ENCODE assay signal across 1 cellular context in the genomic region with DNA sequence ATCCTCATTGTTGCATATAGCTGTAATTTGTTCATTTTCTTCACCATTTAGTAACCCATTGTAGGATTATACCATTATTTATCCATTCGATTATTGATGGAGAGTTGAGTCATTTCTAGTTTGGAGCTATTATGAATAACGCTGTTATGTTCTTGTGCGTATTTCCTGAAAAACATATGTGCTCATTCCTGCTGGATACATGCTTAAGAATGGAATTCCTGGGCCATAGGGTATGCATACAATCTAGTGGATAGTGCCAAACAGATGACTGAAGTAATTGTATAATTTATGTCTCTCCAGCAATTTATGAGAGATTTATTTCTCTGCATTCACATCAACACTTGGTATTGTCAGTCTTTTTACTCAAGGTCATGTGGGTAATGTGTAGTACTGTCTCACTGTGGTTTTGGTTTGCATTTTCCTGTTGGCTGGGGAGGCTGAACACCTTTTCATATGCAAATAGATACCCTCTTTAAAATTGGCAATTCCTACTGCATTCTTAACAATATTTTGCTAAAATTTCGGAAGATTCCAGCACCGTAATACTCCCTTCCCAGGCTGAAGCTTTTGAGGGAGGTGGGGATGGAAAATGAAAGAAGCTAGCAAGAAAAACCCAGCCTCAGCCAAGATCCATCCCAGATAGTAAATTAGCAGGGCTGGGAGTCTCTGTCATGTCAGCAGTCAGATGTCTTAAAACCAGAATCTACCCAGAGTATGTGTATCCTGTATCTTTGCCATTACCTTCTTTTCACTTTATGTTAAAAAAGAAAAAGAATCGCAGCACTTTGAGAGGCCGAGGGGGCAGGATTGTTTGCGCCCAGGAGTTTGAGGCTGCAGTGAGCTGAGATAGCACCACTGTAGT.
TF ChIP-seq lines count a peak whose summit lies in the region.

No MANE protein-coding gene starts in this region.

TF ChIP-seq in neural cell, 6 proteins besides CTCF, POLR2A, EP300 and RAD21 (continued from another document):
- TF ChIP-seq, protein P1, sequence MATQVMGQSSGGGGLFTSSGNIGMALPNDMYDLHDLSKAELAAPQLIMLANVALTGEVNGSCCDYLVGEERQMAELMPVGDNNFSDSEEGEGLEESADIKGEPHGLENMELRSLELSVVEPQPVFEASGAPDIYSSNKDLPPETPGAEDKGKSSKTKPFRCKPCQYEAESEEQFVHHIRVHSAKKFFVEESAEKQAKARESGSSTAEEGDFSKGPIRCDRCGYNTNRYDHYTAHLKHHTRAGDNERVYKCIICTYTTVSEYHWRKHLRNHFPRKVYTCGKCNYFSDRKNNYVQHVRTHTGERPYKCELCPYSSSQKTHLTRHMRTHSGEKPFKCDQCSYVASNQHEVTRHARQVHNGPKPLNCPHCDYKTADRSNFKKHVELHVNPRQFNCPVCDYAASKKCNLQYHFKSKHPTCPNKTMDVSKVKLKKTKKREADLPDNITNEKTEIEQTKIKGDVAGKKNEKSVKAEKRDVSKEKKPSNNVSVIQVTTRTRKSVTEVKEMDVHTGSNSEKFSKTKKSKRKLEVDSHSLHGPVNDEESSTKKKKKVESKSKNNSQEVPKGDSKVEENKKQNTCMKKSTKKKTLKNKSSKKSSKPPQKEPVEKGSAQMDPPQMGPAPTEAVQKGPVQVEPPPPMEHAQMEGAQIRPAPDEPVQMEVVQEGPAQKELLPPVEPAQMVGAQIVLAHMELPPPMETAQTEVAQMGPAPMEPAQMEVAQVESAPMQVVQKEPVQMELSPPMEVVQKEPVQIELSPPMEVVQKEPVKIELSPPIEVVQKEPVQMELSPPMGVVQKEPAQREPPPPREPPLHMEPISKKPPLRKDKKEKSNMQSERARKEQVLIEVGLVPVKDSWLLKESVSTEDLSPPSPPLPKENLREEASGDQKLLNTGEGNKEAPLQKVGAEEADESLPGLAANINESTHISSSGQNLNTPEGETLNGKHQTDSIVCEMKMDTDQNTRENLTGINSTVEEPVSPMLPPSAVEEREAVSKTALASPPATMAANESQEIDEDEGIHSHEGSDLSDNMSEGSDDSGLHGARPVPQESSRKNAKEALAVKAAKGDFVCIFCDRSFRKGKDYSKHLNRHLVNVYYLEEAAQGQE (IDR thresholded peaks at IDR 0.05; ENCODE audit: borderline replicate concordance): no peak
- no peak for TF ChIP-seq POLR2AphosphoS5 (IDR thresholded peaks at IDR 0.05)
- no peak for TF ChIP-seq SMC3 (conservative IDR thresholded peaks at IDR 0.05; ENCODE audit: poor library complexity)
